In the genomic region with DNA sequence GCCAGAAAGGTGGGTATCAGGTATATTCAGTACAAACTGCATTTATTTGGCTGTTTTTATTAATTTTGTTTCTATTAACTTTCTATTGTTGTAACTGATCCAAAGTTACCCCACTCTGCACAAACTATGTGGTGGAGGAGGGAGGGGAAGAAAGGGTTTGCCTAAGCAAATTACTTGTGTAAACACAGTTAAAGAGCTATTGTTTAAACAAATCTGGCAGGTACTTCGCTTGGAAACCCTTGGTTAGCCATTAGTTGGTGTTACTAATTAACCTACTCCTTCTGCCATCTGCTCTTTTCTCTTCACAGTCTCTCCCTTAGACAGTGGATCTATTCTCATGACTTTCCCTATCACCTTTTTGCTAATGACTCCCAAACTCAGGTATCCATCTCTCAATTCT, we compare ENCODE assay signal across 1 cellular context.
TF ChIP-seq lines count a peak whose summit lies in the region.

No MANE protein-coding gene starts in this region.

TF ChIP-seq in HepG2, 621 proteins besides CTCF, POLR2A, EP300 and RAD21 (continued from another document and continues in another):
- TF ChIP-seq, protein P1, sequence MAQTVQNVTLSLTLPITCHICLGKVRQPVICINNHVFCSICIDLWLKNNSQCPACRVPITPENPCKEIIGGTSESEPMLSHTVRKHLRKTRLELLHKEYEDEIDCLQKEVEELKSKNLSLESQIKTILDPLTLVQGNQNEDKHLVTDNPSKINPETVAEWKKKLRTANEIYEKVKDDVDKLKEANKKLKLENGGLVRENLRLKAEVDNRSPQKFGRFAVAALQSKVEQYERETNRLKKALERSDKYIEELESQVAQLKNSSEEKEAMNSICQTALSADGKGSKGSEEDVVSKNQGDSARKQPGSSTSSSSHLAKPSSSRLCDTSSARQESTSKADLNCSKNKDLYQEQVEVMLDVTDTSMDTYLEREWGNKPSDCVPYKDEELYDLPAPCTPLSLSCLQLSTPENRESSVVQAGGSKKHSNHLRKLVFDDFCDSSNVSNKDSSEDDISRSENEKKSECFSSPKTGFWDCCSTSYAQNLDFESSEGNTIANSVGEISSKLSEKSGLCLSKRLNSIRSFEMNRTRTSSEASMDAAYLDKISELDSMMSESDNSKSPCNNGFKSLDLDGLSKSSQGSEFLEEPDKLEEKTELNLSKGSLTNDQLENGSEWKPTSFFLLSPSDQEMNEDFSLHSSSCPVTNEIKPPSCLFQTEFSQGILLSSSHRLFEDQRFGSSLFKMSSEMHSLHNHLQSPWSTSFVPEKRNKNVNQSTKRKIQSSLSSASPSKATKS (CRISPR knock-in tag; IDR thresholded peaks at IDR 0.05), result no peak
- TF ChIP-seq ZNF609 (CRISPR knock-in tag; IDR thresholded peaks at IDR 0.05; ENCODE audit: borderline replicate concordance), result peak; percentile 97
- no peak for TF ChIP-seq TBP (CRISPR knock-in tag; IDR thresholded peaks at IDR 0.05)
- no peak for TF ChIP-seq KDM2A (CRISPR knock-in tag; IDR thresholded peaks at IDR 0.05; ENCODE audit: borderline replicate concordance, low read depth)
- no peak for TF ChIP-seq SMARCE1 (IDR thresholded peaks at IDR 0.05; ENCODE audit: borderline replicate concordance)
- TF ChIP-seq SRSF9 (IDR thresholded peaks at IDR 0.05; ENCODE audit: borderline replicate concordance, insufficient read depth, low read depth, low read length, poor library complexity, severe bottlenecking), result no peak
- TF ChIP-seq, protein P2, sequence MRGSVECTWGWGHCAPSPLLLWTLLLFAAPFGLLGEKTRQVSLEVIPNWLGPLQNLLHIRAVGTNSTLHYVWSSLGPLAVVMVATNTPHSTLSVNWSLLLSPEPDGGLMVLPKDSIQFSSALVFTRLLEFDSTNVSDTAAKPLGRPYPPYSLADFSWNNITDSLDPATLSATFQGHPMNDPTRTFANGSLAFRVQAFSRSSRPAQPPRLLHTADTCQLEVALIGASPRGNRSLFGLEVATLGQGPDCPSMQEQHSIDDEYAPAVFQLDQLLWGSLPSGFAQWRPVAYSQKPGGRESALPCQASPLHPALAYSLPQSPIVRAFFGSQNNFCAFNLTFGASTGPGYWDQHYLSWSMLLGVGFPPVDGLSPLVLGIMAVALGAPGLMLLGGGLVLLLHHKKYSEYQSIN (CRISPR knock-in tag; IDR thresholded peaks at IDR 0.05; ENCODE audit: borderline replicate concordance), result no peak
- no peak for TF ChIP-seq ZNF235 (CRISPR knock-in tag; IDR thresholded peaks at IDR 0.05; ENCODE audit: borderline replicate concordance)
- TF ChIP-seq PHF8 (CRISPR knock-in tag; IDR thresholded peaks at IDR 0.05), result no peak
- no peak for TF ChIP-seq HOXD1 (CRISPR knock-in tag; IDR thresholded peaks at IDR 0.05)
- TF ChIP-seq, protein P3, sequence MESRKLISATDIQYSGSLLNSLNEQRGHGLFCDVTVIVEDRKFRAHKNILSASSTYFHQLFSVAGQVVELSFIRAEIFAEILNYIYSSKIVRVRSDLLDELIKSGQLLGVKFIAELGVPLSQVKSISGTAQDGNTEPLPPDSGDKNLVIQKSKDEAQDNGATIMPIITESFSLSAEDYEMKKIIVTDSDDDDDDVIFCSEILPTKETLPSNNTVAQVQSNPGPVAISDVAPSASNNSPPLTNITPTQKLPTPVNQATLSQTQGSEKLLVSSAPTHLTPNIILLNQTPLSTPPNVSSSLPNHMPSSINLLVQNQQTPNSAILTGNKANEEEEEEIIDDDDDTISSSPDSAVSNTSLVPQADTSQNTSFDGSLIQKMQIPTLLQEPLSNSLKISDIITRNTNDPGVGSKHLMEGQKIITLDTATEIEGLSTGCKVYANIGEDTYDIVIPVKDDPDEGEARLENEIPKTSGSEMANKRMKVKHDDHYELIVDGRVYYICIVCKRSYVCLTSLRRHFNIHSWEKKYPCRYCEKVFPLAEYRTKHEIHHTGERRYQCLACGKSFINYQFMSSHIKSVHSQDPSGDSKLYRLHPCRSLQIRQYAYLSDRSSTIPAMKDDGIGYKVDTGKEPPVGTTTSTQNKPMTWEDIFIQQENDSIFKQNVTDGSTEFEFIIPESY (CRISPR knock-in tag; IDR thresholded peaks at IDR 0.05), result no peak
- no peak for TF ChIP-seq ZFP41 (CRISPR knock-in tag; IDR thresholded peaks at IDR 0.05; ENCODE audit: borderline replicate concordance)
- TF ChIP-seq, protein P4, sequence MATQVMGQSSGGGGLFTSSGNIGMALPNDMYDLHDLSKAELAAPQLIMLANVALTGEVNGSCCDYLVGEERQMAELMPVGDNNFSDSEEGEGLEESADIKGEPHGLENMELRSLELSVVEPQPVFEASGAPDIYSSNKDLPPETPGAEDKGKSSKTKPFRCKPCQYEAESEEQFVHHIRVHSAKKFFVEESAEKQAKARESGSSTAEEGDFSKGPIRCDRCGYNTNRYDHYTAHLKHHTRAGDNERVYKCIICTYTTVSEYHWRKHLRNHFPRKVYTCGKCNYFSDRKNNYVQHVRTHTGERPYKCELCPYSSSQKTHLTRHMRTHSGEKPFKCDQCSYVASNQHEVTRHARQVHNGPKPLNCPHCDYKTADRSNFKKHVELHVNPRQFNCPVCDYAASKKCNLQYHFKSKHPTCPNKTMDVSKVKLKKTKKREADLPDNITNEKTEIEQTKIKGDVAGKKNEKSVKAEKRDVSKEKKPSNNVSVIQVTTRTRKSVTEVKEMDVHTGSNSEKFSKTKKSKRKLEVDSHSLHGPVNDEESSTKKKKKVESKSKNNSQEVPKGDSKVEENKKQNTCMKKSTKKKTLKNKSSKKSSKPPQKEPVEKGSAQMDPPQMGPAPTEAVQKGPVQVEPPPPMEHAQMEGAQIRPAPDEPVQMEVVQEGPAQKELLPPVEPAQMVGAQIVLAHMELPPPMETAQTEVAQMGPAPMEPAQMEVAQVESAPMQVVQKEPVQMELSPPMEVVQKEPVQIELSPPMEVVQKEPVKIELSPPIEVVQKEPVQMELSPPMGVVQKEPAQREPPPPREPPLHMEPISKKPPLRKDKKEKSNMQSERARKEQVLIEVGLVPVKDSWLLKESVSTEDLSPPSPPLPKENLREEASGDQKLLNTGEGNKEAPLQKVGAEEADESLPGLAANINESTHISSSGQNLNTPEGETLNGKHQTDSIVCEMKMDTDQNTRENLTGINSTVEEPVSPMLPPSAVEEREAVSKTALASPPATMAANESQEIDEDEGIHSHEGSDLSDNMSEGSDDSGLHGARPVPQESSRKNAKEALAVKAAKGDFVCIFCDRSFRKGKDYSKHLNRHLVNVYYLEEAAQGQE (IDR thresholded peaks at IDR 0.05; ENCODE audit: borderline replicate concordance in 1 of 2, low read depth in 1 of 2, low read length in 2 of 2), result no peak
- TF ChIP-seq SMAD3 (CRISPR knock-in tag; IDR thresholded peaks at IDR 0.05), result no peak
- TF ChIP-seq, protein P5, sequence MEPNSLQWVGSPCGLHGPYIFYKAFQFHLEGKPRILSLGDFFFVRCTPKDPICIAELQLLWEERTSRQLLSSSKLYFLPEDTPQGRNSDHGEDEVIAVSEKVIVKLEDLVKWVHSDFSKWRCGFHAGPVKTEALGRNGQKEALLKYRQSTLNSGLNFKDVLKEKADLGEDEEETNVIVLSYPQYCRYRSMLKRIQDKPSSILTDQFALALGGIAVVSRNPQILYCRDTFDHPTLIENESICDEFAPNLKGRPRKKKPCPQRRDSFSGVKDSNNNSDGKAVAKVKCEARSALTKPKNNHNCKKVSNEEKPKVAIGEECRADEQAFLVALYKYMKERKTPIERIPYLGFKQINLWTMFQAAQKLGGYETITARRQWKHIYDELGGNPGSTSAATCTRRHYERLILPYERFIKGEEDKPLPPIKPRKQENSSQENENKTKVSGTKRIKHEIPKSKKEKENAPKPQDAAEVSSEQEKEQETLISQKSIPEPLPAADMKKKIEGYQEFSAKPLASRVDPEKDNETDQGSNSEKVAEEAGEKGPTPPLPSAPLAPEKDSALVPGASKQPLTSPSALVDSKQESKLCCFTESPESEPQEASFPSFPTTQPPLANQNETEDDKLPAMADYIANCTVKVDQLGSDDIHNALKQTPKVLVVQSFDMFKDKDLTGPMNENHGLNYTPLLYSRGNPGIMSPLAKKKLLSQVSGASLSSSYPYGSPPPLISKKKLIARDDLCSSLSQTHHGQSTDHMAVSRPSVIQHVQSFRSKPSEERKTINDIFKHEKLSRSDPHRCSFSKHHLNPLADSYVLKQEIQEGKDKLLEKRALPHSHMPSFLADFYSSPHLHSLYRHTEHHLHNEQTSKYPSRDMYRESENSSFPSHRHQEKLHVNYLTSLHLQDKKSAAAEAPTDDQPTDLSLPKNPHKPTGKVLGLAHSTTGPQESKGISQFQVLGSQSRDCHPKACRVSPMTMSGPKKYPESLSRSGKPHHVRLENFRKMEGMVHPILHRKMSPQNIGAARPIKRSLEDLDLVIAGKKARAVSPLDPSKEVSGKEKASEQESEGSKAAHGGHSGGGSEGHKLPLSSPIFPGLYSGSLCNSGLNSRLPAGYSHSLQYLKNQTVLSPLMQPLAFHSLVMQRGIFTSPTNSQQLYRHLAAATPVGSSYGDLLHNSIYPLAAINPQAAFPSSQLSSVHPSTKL (CRISPR knock-in tag; IDR thresholded peaks at IDR 0.05), result peak; percentile 93
- peak; percentile 98 for TF ChIP-seq GFI1 (CRISPR knock-in tag; IDR thresholded peaks at IDR 0.05; ENCODE audit: borderline replicate concordance)
- TF ChIP-seq PRMT3 (CRISPR knock-in tag; IDR thresholded peaks at IDR 0.05; ENCODE audit: borderline replicate concordance, low read depth), result no peak
- no peak for TF ChIP-seq KLF12 (CRISPR knock-in tag; IDR thresholded peaks at IDR 0.05; ENCODE audit: borderline replicate concordance)
- no peak for TF ChIP-seq ATM (IDR thresholded peaks at IDR 0.05; ENCODE audit: borderline replicate concordance)
- no peak for TF ChIP-seq PAF1 (CRISPR knock-in tag; IDR thresholded peaks at IDR 0.05)
- no peak for TF ChIP-seq RORA (CRISPR knock-in tag; IDR thresholded peaks at IDR 0.05)
- TF ChIP-seq, protein P6, sequence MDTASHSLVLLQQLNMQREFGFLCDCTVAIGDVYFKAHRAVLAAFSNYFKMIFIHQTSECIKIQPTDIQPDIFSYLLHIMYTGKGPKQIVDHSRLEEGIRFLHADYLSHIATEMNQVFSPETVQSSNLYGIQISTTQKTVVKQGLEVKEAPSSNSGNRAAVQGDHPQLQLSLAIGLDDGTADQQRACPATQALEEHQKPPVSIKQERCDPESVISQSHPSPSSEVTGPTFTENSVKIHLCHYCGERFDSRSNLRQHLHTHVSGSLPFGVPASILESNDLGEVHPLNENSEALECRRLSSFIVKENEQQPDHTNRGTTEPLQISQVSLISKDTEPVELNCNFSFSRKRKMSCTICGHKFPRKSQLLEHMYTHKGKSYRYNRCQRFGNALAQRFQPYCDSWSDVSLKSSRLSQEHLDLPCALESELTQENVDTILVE (CRISPR knock-in tag; IDR thresholded peaks at IDR 0.05), result peak; percentile 31; the same call in 1 of the 2 replicates
- TF ChIP-seq SYNCRIP (IDR thresholded peaks at IDR 0.05; ENCODE audit: insufficient read depth, low read depth, low read length), result no peak
- no peak for TF ChIP-seq LCORL (IDR thresholded peaks at IDR 0.05)
- no peak for TF ChIP-seq LCORL (CRISPR knock-in tag; IDR thresholded peaks at IDR 0.05)
- TF ChIP-seq, protein P7, sequence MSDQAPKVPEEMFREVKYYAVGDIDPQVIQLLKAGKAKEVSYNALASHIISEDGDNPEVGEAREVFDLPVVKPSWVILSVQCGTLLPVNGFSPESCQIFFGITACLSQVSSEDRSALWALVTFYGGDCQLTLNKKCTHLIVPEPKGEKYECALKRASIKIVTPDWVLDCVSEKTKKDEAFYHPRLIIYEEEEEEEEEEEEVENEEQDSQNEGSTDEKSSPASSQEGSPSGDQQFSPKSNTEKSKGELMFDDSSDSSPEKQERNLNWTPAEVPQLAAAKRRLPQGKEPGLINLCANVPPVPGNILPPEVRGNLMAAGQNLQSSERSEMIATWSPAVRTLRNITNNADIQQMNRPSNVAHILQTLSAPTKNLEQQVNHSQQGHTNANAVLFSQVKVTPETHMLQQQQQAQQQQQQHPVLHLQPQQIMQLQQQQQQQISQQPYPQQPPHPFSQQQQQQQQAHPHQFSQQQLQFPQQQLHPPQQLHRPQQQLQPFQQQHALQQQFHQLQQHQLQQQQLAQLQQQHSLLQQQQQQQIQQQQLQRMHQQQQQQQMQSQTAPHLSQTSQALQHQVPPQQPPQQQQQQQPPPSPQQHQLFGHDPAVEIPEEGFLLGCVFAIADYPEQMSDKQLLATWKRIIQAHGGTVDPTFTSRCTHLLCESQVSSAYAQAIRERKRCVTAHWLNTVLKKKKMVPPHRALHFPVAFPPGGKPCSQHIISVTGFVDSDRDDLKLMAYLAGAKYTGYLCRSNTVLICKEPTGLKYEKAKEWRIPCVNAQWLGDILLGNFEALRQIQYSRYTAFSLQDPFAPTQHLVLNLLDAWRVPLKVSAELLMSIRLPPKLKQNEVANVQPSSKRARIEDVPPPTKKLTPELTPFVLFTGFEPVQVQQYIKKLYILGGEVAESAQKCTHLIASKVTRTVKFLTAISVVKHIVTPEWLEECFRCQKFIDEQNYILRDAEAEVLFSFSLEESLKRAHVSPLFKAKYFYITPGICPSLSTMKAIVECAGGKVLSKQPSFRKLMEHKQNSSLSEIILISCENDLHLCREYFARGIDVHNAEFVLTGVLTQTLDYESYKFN (CRISPR knock-in tag; conservative IDR thresholded peaks at IDR 0.05), result peak; percentile 80
- peak; percentile 93 for TF ChIP-seq TBX2 (CRISPR knock-in tag; IDR thresholded peaks at IDR 0.05; ENCODE audit: borderline replicate concordance)
- peak; percentile 77 for TF ChIP-seq GATAD2A (CRISPR knock-in tag; IDR thresholded peaks at IDR 0.05)
- TF ChIP-seq ZNF441 (CRISPR knock-in tag; IDR thresholded peaks at IDR 0.05; ENCODE audit: borderline replicate concordance), result no peak
- no peak for TF ChIP-seq ATAD3A (CRISPR knock-in tag; IDR thresholded peaks at IDR 0.05)
- no peak for TF ChIP-seq NR2F2 (IDR thresholded peaks at IDR 0.05; ENCODE audit: borderline replicate concordance, low read depth)
- TF ChIP-seq HDAC2 (CRISPR knock-in tag; IDR thresholded peaks at IDR 0.05), result peak; percentile 89
- TF ChIP-seq RCOR2 (CRISPR knock-in tag; IDR thresholded peaks at IDR 0.05), result peak; percentile 58; the same call in 1 of the 2 replicates
